ENCODE assay signal across 2 cellular contexts in genomic region chr9:72454871-72455471, GRCh38.
TF ChIP-seq lines count a peak whose summit lies in the region.

No MANE protein-coding gene starts in this region.

TF ChIP-seq in SK-N-SH, 30 proteins besides CTCF, POLR2A, EP300 and RAD21 (continued from another document):
- TF ChIP-seq ZBTB33 (IDR thresholded peaks at IDR 0.05; ENCODE audit: borderline replicate concordance, low read depth): no peak
- no peak for TF ChIP-seq CHD2 (IDR thresholded peaks at IDR 0.05; ENCODE audit: low read length, partially characterized antibody)
- no peak for TF ChIP-seq GATA2 (CRISPR knock-in tag; IDR thresholded peaks at IDR 0.05)
- no peak for TF ChIP-seq NFIC (IDR thresholded peaks at IDR 0.05; ENCODE audit: borderline replicate concordance)
- no peak for TF ChIP-seq MAX (IDR thresholded peaks at IDR 0.05; ENCODE audit: low read depth)
- no peak for TF ChIP-seq JUND (IDR thresholded peaks at IDR 0.05)
- no peak for TF ChIP-seq REST (IDR thresholded peaks at IDR 0.05; ENCODE audit: low read depth, low read length)

TF ChIP-seq in SK-N-SH treated with all-trans-retinoic acid at 6 μM for 48 hours, 23 proteins besides CTCF, POLR2A, EP300 and RAD21 (continued from another document):
- TF ChIP-seq CSRNP3 (CRISPR knock-in tag; IDR thresholded peaks at IDR 0.05): no peak
- TF ChIP-seq ZNF565 (CRISPR knock-in tag; conservative IDR thresholded peaks at IDR 0.05; ENCODE audit: low read depth): no peak
- no peak for TF ChIP-seq ZC3H10 (CRISPR knock-in tag; IDR thresholded peaks at IDR 0.05)
- no peak for TF ChIP-seq BACH2 (CRISPR knock-in tag; IDR thresholded peaks at IDR 0.05; ENCODE audit: borderline replicate concordance)
- TF ChIP-seq ZNF8 (CRISPR knock-in tag; IDR thresholded peaks at IDR 0.05): no peak
- no peak for TF ChIP-seq ZFP3 (CRISPR knock-in tag; IDR thresholded peaks at IDR 0.05)
- TF ChIP-seq CSDC2 (CRISPR knock-in tag; IDR thresholded peaks at IDR 0.05): no peak
- no peak for TF ChIP-seq CREB5 (CRISPR knock-in tag; IDR thresholded peaks at IDR 0.05; ENCODE audit: low read depth)
- TF ChIP-seq SNAI2 (CRISPR knock-in tag; IDR thresholded peaks at IDR 0.05): no peak
- no peak for TF ChIP-seq GLIS3 (CRISPR knock-in tag; IDR thresholded peaks at IDR 0.05)
- TF ChIP-seq ARNTL (CRISPR knock-in tag; IDR thresholded peaks at IDR 0.05; ENCODE audit: borderline replicate concordance, low read depth): no peak
- no peak for TF ChIP-seq PPARA (CRISPR knock-in tag; IDR thresholded peaks at IDR 0.05; ENCODE audit: borderline replicate concordance)
- no peak for TF ChIP-seq ISL1 (CRISPR knock-in tag; IDR thresholded peaks at IDR 0.05)
- TF ChIP-seq OSR1 (CRISPR knock-in tag; IDR thresholded peaks at IDR 0.05): no peak
- no peak for TF ChIP-seq ZFP30 (CRISPR knock-in tag; IDR thresholded peaks at IDR 0.05)
- no peak for TF ChIP-seq TOX (CRISPR knock-in tag; IDR thresholded peaks at IDR 0.05; ENCODE audit: borderline replicate concordance)
- no peak for TF ChIP-seq ESRRG (CRISPR knock-in tag; IDR thresholded peaks at IDR 0.05)
- no peak for TF ChIP-seq TCF4 (CRISPR knock-in tag; IDR thresholded peaks at IDR 0.05; ENCODE audit: borderline replicate concordance)
TF ChIP-seq in SK-N-SH treated with all-trans-retinoic acid at 6 μM for 48 hours: peak in this region for 0.
